27 cellular contexts compared by ENCODE assay signal in the genomic region with DNA sequence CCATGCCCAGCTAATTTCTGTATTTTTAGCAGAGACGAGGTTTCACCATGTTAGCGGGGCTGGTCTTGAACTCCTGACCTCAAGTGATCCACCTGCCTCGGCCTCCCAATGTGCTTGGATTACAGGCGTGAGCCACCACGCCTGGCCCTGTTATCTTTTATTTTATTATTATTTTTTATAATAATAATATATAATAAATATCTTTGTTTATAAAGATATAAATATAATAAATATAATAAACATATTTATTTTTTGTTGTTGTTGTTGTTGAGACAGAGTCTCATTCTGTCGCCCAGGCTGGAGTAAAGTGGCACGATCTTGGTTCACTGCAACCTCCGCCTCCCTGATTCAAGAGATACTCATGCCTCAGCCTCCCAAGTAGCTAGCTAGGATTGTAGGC. TPM values are rescaled to one million over a fixed set of nuclear protein-coding genes. Genes with fewer than 3 reads are reported as not detected.
A peak's percentile ranks its signal among the peaks of the same experiment; 100 is the strongest.
DNase-seq lines count a peak whose midpoint lies in the region; ATAC-seq and TF ChIP-seq lines count a peak whose summit lies in the region.
"Had no signal": no experiment of that assay in that cellular context is flagged by ENCODE, and none has a peak within 500 bp of the region (broad histone marks: within the 10 kb centered on the region; RNA-seq: fewer than 3 reads in every experiment).

No MANE protein-coding gene starts in this region.

- no peak overlapping the region for H3K9ac ChIP-seq in OCI-LY3 (ENCODE audit: low read length)
- H3K9ac ChIP-seq in skeletal muscle tissue (ENCODE audit: low read depth in 1 of 3, low read length in 3 of 3): no peak overlapping the region
- H3K9ac ChIP-seq: neural progenitor cell had no signal

- no peaks in the 10 kb centered on the region for H3K36me3 ChIP-seq in OCI-LY3 (replicated peaks; ENCODE audit: low read depth, low read length)
- H3K36me3 ChIP-seq in skeletal muscle tissue (ENCODE audit: control insufficient read depth in 3 of 3, insufficient read depth in 3 of 3, low read length in 3 of 3): no peaks in the 10 kb centered on the region
- H3K36me3 ChIP-seq: colonic mucosa, heart right ventricle, MG63, neural progenitor cell, SJSA1, upper lobe of right lung had no signal

- ATAC-seq in activated naive CD8-positive, alpha-beta T cell treated with anti-CD3 and anti-CD28 coated beads, Interleukin-2, amount 10 ng/mL, durations not matched to agents 7 days and 5 days (ENCODE audit: low read depth): no peak
- no peak for ATAC-seq in HG03175 (IDR thresholded peaks at IDR 0.05; ENCODE audit: unreplicated experiment)
- ATAC-seq: right cardiac atrium had no signal

- no peak overlapping the region for H2AFZ ChIP-seq in OCI-LY3 (ENCODE audit: low read depth, low read length)

- peak overlapping the region; percentile 82 for H3K4me2 ChIP-seq in OCI-LY3 (ENCODE audit: low read length)

- H3K9me3 ChIP-seq in OCI-LY3 (ENCODE audit: insufficient read depth, low read length) (no peaks in the 10 kb centered on the region), skeletal muscle tissue (ENCODE audit: control insufficient read depth in 3 of 3, low read length in 3 of 3) (no peaks in the 10 kb centered on the region)
- H3K9me3 ChIP-seq: colonic mucosa, heart right ventricle, MG63, SJSA1, upper lobe of right lung had no signal

- H3K4me1 Mint-ChIP-seq in activated naive CD8-positive, alpha-beta T cell treated with anti-CD3 and anti-CD28 coated beads, Interleukin-2, amount 10 ng/mL, durations not matched to agents 7 days and 5 days: peaks cover 59% of the 10 kb centered on the region

- H3K27me3 ChIP-seq in OCI-LY3 (ENCODE audit: low read depth, low read length) (no peaks in the 10 kb centered on the region), skeletal muscle tissue (ENCODE audit: control insufficient read depth in 3 of 3, insufficient read depth in 3 of 3, low read length in 3 of 3) (peaks cover 0 to 3% (median 0%) of the 10 kb centered on the region in 3 donors)
- H3K27me3 ChIP-seq: colonic mucosa, SJSA1, upper lobe of right lung had no signal

- peak overlapping the region; percentile 59 for H3K4me3 Mint-ChIP-seq in activated naive CD8-positive, alpha-beta T cell treated with anti-CD3 and anti-CD28 coated beads, Interleukin-2, amount 10 ng/mL, durations not matched to agents 7 days and 5 days
- H3K4me3 Mint-ChIP-seq: H9, neural progenitor cell had no signal

- peak overlapping the region; percentile 92 for H3K27ac ChIP-seq in OCI-LY3 (ENCODE audit: low read length)
- peak overlapping the region; percentile 13 for H3K27ac ChIP-seq in skeletal muscle tissue (ENCODE audit: low read depth, low read length)
- H3K27ac ChIP-seq: neural progenitor cell, SJSA1, upper lobe of right lung had no signal

- no peaks in the 10 kb centered on the region for H3K36me3 Mint-ChIP-seq in activated naive CD8-positive, alpha-beta T cell treated with anti-CD3 and anti-CD28 coated beads, Interleukin-2, amount 10 ng/mL, durations not matched to agents 7 days and 5 days
- H3K36me3 Mint-ChIP-seq: neural progenitor cell had no signal

- H3K4me3 ChIP-seq in OCI-LY3 (ENCODE audit: low read length) (no peak overlapping the region; the same call in 1 of the 2 replicates), skeletal muscle tissue (ENCODE audit: low read length in 3 of 3) (no peak overlapping the region)
- H3K4me3 ChIP-seq: colonic mucosa, heart right ventricle, MG63, neural progenitor cell, SJSA1, upper lobe of right lung had no signal

- no peaks in the 10 kb centered on the region for H4K20me1 ChIP-seq in OCI-LY3 (ENCODE audit: insufficient read depth, low read length)

- TF ChIP-seq CTCF in OCI-LY3 (IDR thresholded peaks at IDR 0.05; ENCODE audit: low read depth, low read length) (no peak), GM20000 (IDR thresholded peaks at IDR 0.05; ENCODE audit: extremely low read depth, missing control alignments) (no peak)

- POLR2A ChIA-PET in activated naive CD8-positive, alpha-beta T cell treated with anti-CD3 and anti-CD28 coated beads, Interleukin-2, amount 10 ng/mL, durations not matched to agents 7 days and 5 days (lab: Charles Lee): interaction anchor here (1.6 to 38.5 kb wide), 7 partner anchors 8 to 65 kb away, joined by 4 to 1721 read pairs (median 16); a partner anchor contains a TSS

- no peaks in the 10 kb centered on the region for H3K27me3 Mint-ChIP-seq in activated naive CD8-positive, alpha-beta T cell treated with anti-CD3 and anti-CD28 coated beads, Interleukin-2, amount 10 ng/mL, durations not matched to agents 7 days and 5 days

- no peaks in the 10 kb centered on the region for H3K79me2 ChIP-seq in OCI-LY3 (ENCODE audit: low read length)

- no peaks in the 10 kb centered on the region for H3K9me3 Mint-ChIP-seq in activated naive CD8-positive, alpha-beta T cell treated with anti-CD3 and anti-CD28 coated beads, Interleukin-2, amount 10 ng/mL, durations not matched to agents 7 days and 5 days
- H3K9me3 Mint-ChIP-seq: H9, neural progenitor cell had no signal

- peak overlapping the region; percentile 95 for H3K27ac Mint-ChIP-seq in activated naive CD8-positive, alpha-beta T cell treated with anti-CD3 and anti-CD28 coated beads, Interleukin-2, amount 10 ng/mL, durations not matched to agents 7 days and 5 days
- H3K27ac Mint-ChIP-seq: neural progenitor cell had no signal

- DNase-seq in activated effector memory CD4-positive, alpha-beta T cell treated with anti-CD3 and anti-CD28 coated beads, Interleukin-2, amount 50 U/mL, for 16 hours: peak; percentile 9
- no peak for DNase-seq in activated effector memory CD4-positive, alpha-beta T cell treated with Interleukin-2 at 50 U/mL for 16 hours
- no peak for DNase-seq in activated naive CD8-positive, alpha-beta T cell treated with anti-CD3 and anti-CD28 coated beads, Interleukin-2, amount 10 ng/mL, durations not matched to agents 7 days and 5 days
- DNase-seq in DMS79 treated with DMSO at 0.1 percent for 48 hours (lab: John Stamatoyannopoulos, UW) (no peak), GM20000 (ENCODE audit: low spot score) (no peak)
- DNase-seq: activated CD4-positive, alpha-beta T cell treated with anti-CD3 and anti-CD28 coated beads for 48 hours; activated naive CD4-positive, alpha-beta T cell treated with Interleukin-2 at 50 U/mL for 16 hours; anterior cingulate cortex; C1 segment of cervical spinal cord; colonic mucosa; DND-41; effector memory CD4-positive, alpha-beta T cell; erythroblast; H9; heart right ventricle; MG63; NCI-H2029; NCI-H526 treated with DMSO at 0.1 percent for 48 hours; right cardiac atrium; stimulated activated CD4-positive, alpha-beta T cell treated with anti-CD3 and anti-CD28 coated beads, Interleukin-12 subunit alpha, Interleukin-12 subunit beta, amount 100 ng/mL, for 4 hours; stimulated activated CD4-positive, alpha-beta T cell treated with anti-CD3 and anti-CD28 coated beads, Interleukin-4, amount 100 ng/mL, for 1 hour; upper lobe of right lung had no signal

- H3K4me1 ChIP-seq in OCI-LY3 (ENCODE audit: low read length) (peaks cover 39% of the 10 kb centered on the region), skeletal muscle tissue (ENCODE audit: control insufficient read depth in 3 of 3, insufficient read depth in 3 of 3, low read length in 3 of 3) (peaks cover 30 to 63% (median 39%) of the 10 kb centered on the region in 3 donors)
- H3K4me1 ChIP-seq: colonic mucosa, SJSA1 had no signal

RNA-seq across cellular contexts. Expression of a gene that starts 7.0 kb away (rescaled TPM):
- total RNA-seq in activated naive CD8-positive, alpha-beta T cell treated with anti-CD3 and anti-CD28 coated beads, Interleukin-2, amount 10 ng/mL, durations not matched to agents 7 days and 5 days: 100 to 1,000 TPM; 103 to 110 TPM
- 6.8 TPM for total RNA-seq in skeletal muscle tissue

RNA-seq across cellular contexts. Expression of a gene that starts 17.8 kb away (rescaled TPM):
- 100 to 1,000 TPM; 344 to 375 TPM for total RNA-seq in activated naive CD8-positive, alpha-beta T cell treated with anti-CD3 and anti-CD28 coated beads, Interleukin-2, amount 10 ng/mL, durations not matched to agents 7 days and 5 days
- total RNA-seq in skeletal muscle tissue: 2.6 TPM

Comparison
In these comparisons a context has a peak if more than half of its experiments do, and no peak if none do; other contexts are left out.
1. RNA of a gene that starts 7.0 kb away (total RNA-seq): 103 to 110 TPM in activated naive CD8-positive, alpha-beta T cell treated with anti-CD3 and anti-CD28 coated beads, Interleukin-2, amount 10 ng/mL, durations not matched to agents 7 days and 5 days; 6.8 TPM in skeletal muscle tissue (single experiment); every median in the first group is over 10 times any median in the second.
2. RNA of a gene that starts 17.8 kb away (total RNA-seq): 344 to 375 TPM in activated naive CD8-positive, alpha-beta T cell treated with anti-CD3 and anti-CD28 coated beads, Interleukin-2, amount 10 ng/mL, durations not matched to agents 7 days and 5 days; 2.6 TPM in skeletal muscle tissue (single experiment); every median in the first group is over 10 times any median in the second.